In genomic region chr13:73223372-73223781, GRCh38 we compare ENCODE assay signal across 1 cellular context.
TF ChIP-seq lines count a peak whose summit lies in the region.

No MANE protein-coding gene starts in this region.

TF ChIP-seq in SK-N-SH treated with all-trans-retinoic acid at 6 μM for 48 hours, 23 proteins besides CTCF, POLR2A, EP300 and RAD21 (continued from another document):
- TF ChIP-seq POU6F1 (CRISPR knock-in tag; IDR thresholded peaks at IDR 0.05; ENCODE audit: borderline replicate concordance, low read depth) = no peak
- TF ChIP-seq TOX (CRISPR knock-in tag; IDR thresholded peaks at IDR 0.05; ENCODE audit: borderline replicate concordance) = no peak
- TF ChIP-seq PPARA (CRISPR knock-in tag; IDR thresholded peaks at IDR 0.05; ENCODE audit: borderline replicate concordance) = no peak
- TF ChIP-seq BACH2 (CRISPR knock-in tag; IDR thresholded peaks at IDR 0.05; ENCODE audit: borderline replicate concordance) = no peak
- TF ChIP-seq ZNF70 (CRISPR knock-in tag; IDR thresholded peaks at IDR 0.05) = no peak
- no peak for TF ChIP-seq ZFP30 (CRISPR knock-in tag; IDR thresholded peaks at IDR 0.05)
- no peak for TF ChIP-seq ZFP3 (CRISPR knock-in tag; IDR thresholded peaks at IDR 0.05)
- no peak for TF ChIP-seq ZNF565 (CRISPR knock-in tag; conservative IDR thresholded peaks at IDR 0.05; ENCODE audit: low read depth)
